Comparison of ENCODE assay signal across 24 cellular contexts in genomic region chr13:99864627-99864990, GRCh38.
DNase-seq lines count a peak whose midpoint lies in the region; ATAC-seq and TF ChIP-seq lines count a peak whose summit lies in the region.
"Had no signal": no experiment of that assay in that cellular context is flagged by ENCODE, and none has a peak within 500 bp of the region (broad histone marks: within the 10 kb centered on the region; RNA-seq: fewer than 3 reads in every experiment).

No MANE protein-coding gene starts in this region.

- no peaks in the 10 kb centered on the region for H3K79me2 ChIP-seq in GM23338 (replicated peaks; ENCODE audit: insufficient read depth)
- H3K79me2 ChIP-seq in Karpas-422 (ENCODE audit: low read length) = no peaks in the 10 kb centered on the region

- no peak overlapping the region for H3K4me3 Mint-ChIP-seq in GM23338
- H3K4me3 Mint-ChIP-seq: CD14-positive monocyte; CD8-positive, alpha-beta memory T cell; T-cell had no signal

- H3F3A ChIP-seq in GM23338 (replicated peaks; ENCODE audit: low read depth) = no peaks in the 10 kb centered on the region

- H3K4me2 ChIP-seq in GM23338 (peak overlapping the region; percentile 53; the same call in 1 of the 2 replicates), Karpas-422 (ENCODE audit: low read depth, low read length, poor library complexity, severe bottlenecking) (peak overlapping the region; percentile 4)

- no peak overlapping the region for H2AFZ ChIP-seq in GM23338
- H2AFZ ChIP-seq in Karpas-422 (ENCODE audit: low read length) = no peak overlapping the region
- H2AFZ ChIP-seq: GM23248 had no signal

- H3K4me3 ChIP-seq in GM23338 (no peak overlapping the region; the same call in 1 of the 2 replicates), Karpas-422 (ENCODE audit: low read length) (no peak overlapping the region)
- H3K4me3 ChIP-seq: GM23248, SJSA1 had no signal

- H3K9ac ChIP-seq in Karpas-422 (ENCODE audit: low read length) = no peak overlapping the region
- H3K9ac ChIP-seq: GM23248 had no signal

- H3K9me2 ChIP-seq in GM23338 (ENCODE audit: insufficient read depth) (no peaks in the 10 kb centered on the region), Karpas-422 (replicated peaks; ENCODE audit: insufficient read depth, low read length) (no peaks in the 10 kb centered on the region)

- no peak for TF ChIP-seq CTCF in GM23338 (conservative IDR thresholded peaks at IDR 0.05; ENCODE audit: low read depth in 2 of 2)

- peaks cover 82% of the 10 kb centered on the region for H3K4me1 Mint-ChIP-seq in GM23338
- H3K4me1 Mint-ChIP-seq: CD14-positive monocyte had no signal

- ATAC-seq in GM23338 = peak; percentile 63
- no peak for ATAC-seq in HG03097 (IDR thresholded peaks at IDR 0.05; ENCODE audit: low FRiP score, unreplicated experiment)
- ATAC-seq in HG02610 (IDR thresholded peaks at IDR 0.05; ENCODE audit: unreplicated experiment) = no peak
- ATAC-seq in GM21447 (IDR thresholded peaks at IDR 0.05; ENCODE audit: unreplicated experiment) = no peak
- ATAC-seq: T-cell had no signal

- H3K36me3 Mint-ChIP-seq in GM23338 (ENCODE audit: low read depth) = no peaks in the 10 kb centered on the region
- H3K36me3 Mint-ChIP-seq: CD14-positive monocyte had no signal

- H3K27me3 ChIP-seq in GM23338 (ENCODE audit: insufficient read depth) (no peaks in the 10 kb centered on the region), Karpas-422 (ENCODE audit: low read length) (no peaks in the 10 kb centered on the region)

- H3K36me3 ChIP-seq in GM23338 (ENCODE audit: insufficient read depth) = no peaks in the 10 kb centered on the region
- H3K36me3 ChIP-seq in Karpas-422 (ENCODE audit: insufficient read depth, low read length) = no peaks in the 10 kb centered on the region
- H3K36me3 ChIP-seq: BE2C, SJSA1 had no signal

- no peaks in the 10 kb centered on the region for H3K9me3 ChIP-seq in Karpas-422 (ENCODE audit: low read length)
- H3K9me3 ChIP-seq: BE2C, SJSA1 had no signal

- H4K20me1 ChIP-seq in GM23338 (replicated peaks; ENCODE audit: insufficient read depth) (no peaks in the 10 kb centered on the region), Karpas-422 (ENCODE audit: insufficient read depth, low read depth, low read length) (no peaks in the 10 kb centered on the region)

- H3K27ac ChIP-seq in GM23338 (ENCODE audit: low read depth) (no peak overlapping the region), Karpas-422 (ENCODE audit: low read length) (peak overlapping the region; percentile 15; the same call in 1 of the 2 replicates)
- H3K27ac ChIP-seq: GM23248, SJSA1 had no signal

- H3K27me3 Mint-ChIP-seq in GM23338 (ENCODE audit: insufficient read depth, low read depth, poor library complexity) = peaks cover 2% of the 10 kb centered on the region
- H3K27me3 Mint-ChIP-seq: T-cell had no signal

- H3K9me3 Mint-ChIP-seq in GM23338 = no peaks in the 10 kb centered on the region
- H3K9me3 Mint-ChIP-seq: CD14-positive monocyte; CD8-positive, alpha-beta memory T cell; T-cell had no signal

- peak overlapping the region; percentile 34; the same call in 1 of the 2 replicates for H3K27ac Mint-ChIP-seq in GM23338
- H3K27ac Mint-ChIP-seq: CD14-positive monocyte; CD8-positive, alpha-beta memory T cell; T-cell had no signal

- peaks cover 78% of the 10 kb centered on the region for H3K4me1 ChIP-seq in GM23338 (ENCODE audit: insufficient read depth)
- H3K4me1 ChIP-seq in Karpas-422 (ENCODE audit: low read length) = peaks cover 68% of the 10 kb centered on the region
- H3K4me1 ChIP-seq: BE2C, SJSA1 had no signal

- DNase-seq in GM23338 (ENCODE audit: low spot score) (peak; percentile 55), Karpas-422 (no peak), cerebellar cortex (ENCODE audit: low spot score) (peak; percentile 81), DMS79 treated with DMSO at 0.1 percent for 48 hours (lab: John Stamatoyannopoulos, UW) (no peak)
- DNase-seq: ACHN; BE2C; CD8-positive, alpha-beta memory T cell; DMS 273 treated with DMSO at 0.1 percent for 48 hours; DMS79; GM23248; IMR-90; KG1; MM.1S; NCI-H2029 treated with DMSO at 0.1 percent for 48 hours; NCI-H510A; NCI-H69; Right ventricle myocardium superior; RPMI8226; T-cell had no signal

TF ChIP-seq in GM23338, 12 proteins besides CTCF, POLR2A, EP300 and RAD21 (continues in another document):
- TF ChIP-seq ZNF331 (CRISPR knock-in tag; IDR thresholded peaks at IDR 0.05; ENCODE audit: low read depth) (no peak), ETS1 (IDR thresholded peaks at IDR 0.05) (no peak), NANOG (IDR thresholded peaks at IDR 0.05; ENCODE audit: borderline replicate concordance) (no peak), POLR2AphosphoS5 (IDR thresholded peaks at IDR 0.05; ENCODE audit: low read depth) (no peak), ZNF114 (CRISPR knock-in tag; IDR thresholded peaks at IDR 0.05) (no peak), STAT1 (IDR thresholded peaks at IDR 0.05; ENCODE audit: unreplicated experiment) (no peak), REST (IDR thresholded peaks at IDR 0.05; ENCODE audit: unreplicated experiment) (no peak), CREB1 (CRISPR knock-in tag; IDR thresholded peaks at IDR 0.05; ENCODE audit: low read depth) (no peak), EZH2phosphoT487 (IDR thresholded peaks at IDR 0.05; ENCODE audit: unreplicated experiment) (no peak)

Comparison
In these comparisons a context has a peak if more than half of its experiments do, and no peak if none do; other contexts are left out.
1. DNase-seq: peak in GM23338 (single experiment) and cerebellar cortex (single experiment); none in Karpas-422 (single experiment) and DMS79 treated with DMSO at 0.1 percent for 48 hours (single experiment).